ENCODE assay signal across 23 cellular contexts in genomic region chrX:108171671-108172070, GRCh38.
"Had no signal": no experiment of that assay in that cellular context is flagged by ENCODE, and none has a peak within 500 bp of the region (broad histone marks: within the 10 kb centered on the region; RNA-seq: fewer than 3 reads in every experiment).

No MANE protein-coding gene starts in this region.

- H3K4me1 ChIP-seq: esophagus squamous epithelium, foreskin keratinocyte, gastroesophageal sphincter, heart left ventricle, left lung, lower lobe of right lung had no signal

- H3K36me3 ChIP-seq: esophagus squamous epithelium, heart left ventricle, left lung, lower lobe of right lung had no signal

- H3K4me3 ChIP-seq: coronary artery, dorsolateral prefrontal cortex, esophagus squamous epithelium, gastroesophageal sphincter, heart left ventricle, hepatocyte, left lung, lower lobe of right lung, mucosa of descending colon had no signal

- DNase-seq: dermis blood vessel endothelial cell; dorsolateral prefrontal cortex; effector CD4-positive, alpha-beta T cell; effector memory CD4-positive, alpha-beta T cell; erythroblast; esophagus squamous epithelium; foreskin keratinocyte; heart left ventricle; hypothalamus; left cardiac atrium; left lung; left ventricle myocardium superior; lower lobe of right lung; mesenchymal stem cell; mucosa of descending colon had no signal

- H3K79me2 ChIP-seq: hepatocyte had no signal

- H3K27me3 ChIP-seq: esophagus squamous epithelium, foreskin keratinocyte, gastroesophageal sphincter, hepatocyte, left lung had no signal

- FAIRE-seq: colon, frontal cortex, islet of Langerhans, keratinocyte had no signal

- H3K4me2 ChIP-seq: hepatocyte had no signal

- H3K27ac ChIP-seq: coronary artery, dorsolateral prefrontal cortex, epithelial cell of prostate, esophagus squamous epithelium, foreskin keratinocyte, gastroesophageal sphincter, heart left ventricle, hepatocyte, left lung, lower lobe of right lung had no signal

- H3K9me3 ChIP-seq: esophagus squamous epithelium, gastroesophageal sphincter, heart left ventricle, left lung, lower lobe of right lung, mucosa of descending colon had no signal

- H2AFZ ChIP-seq: hepatocyte had no signal
